Comparison of ENCODE assay signal across 18 cellular contexts in the genomic region with DNA sequence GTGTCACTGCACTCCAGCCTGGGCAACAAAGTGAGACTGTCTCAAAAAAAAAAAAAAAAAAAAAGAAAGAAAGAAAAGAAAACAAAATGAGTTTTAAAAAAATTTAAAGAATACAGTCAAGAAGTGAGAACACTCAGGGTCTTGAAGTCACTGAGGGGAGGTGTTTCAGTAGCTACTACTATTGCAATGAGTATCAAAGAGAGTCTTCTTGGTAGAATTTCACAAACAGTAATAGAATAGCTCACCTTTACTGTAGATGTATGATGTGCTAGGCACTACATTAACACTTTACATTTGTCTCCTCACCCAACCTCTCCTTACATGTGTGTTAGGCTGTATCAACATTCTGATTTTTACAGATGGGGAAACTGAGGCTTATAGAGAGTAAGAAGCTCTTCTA. TPM values are rescaled to one million over a fixed set of nuclear protein-coding genes. Genes with fewer than 3 reads are reported as not detected.
DNase-seq lines count a peak whose midpoint lies in the region; ATAC-seq, FAIRE-seq and TF ChIP-seq lines count a peak whose summit lies in the region.
"Had no signal": no experiment of that assay in that cellular context is flagged by ENCODE, and none has a peak within 500 bp of the region (broad histone marks: within the 10 kb centered on the region; RNA-seq: fewer than 3 reads in every experiment).

No MANE protein-coding gene starts in this region.

- no peaks in the 10 kb centered on the region for H3K27me3 Mint-ChIP-seq in activated CD4-positive, alpha-beta memory T cell treated with anti-CD3 and anti-CD28 coated beads for 36 hours
- no peaks in the 10 kb centered on the region for H3K27me3 Mint-ChIP-seq in activated CD4-positive, alpha-beta memory T cell treated with anti-CD3 and anti-CD28 coated beads, Interleukin-2, amount 10 ng/mL, durations not matched to agents 7 days and 5 days
- H3K27me3 Mint-ChIP-seq in activated T-helper 17 cell treated with anti-CD3 and anti-CD28 coated beads, Interleukin-2, amount 50 U/mL, for 72 hours, result no peaks in the 10 kb centered on the region

- H3K27ac ChIP-seq in esophagus squamous epithelium, result peak overlapping the region; percentile 32 to 84 (median 68)
- peak overlapping the region; percentile 61 to 71 for H3K27ac ChIP-seq in tibial artery
- H3K27ac ChIP-seq: C4-2B had no signal

- no peaks in the 10 kb centered on the region for H3K9me3 Mint-ChIP-seq in activated CD4-positive, alpha-beta memory T cell treated with anti-CD3 and anti-CD28 coated beads for 36 hours
- H3K9me3 Mint-ChIP-seq in activated CD4-positive, alpha-beta memory T cell treated with anti-CD3 and anti-CD28 coated beads, Interleukin-2, amount 10 ng/mL, durations not matched to agents 7 days and 5 days, result no peaks in the 10 kb centered on the region
- H3K9me3 Mint-ChIP-seq in activated T-helper 17 cell treated with anti-CD3 and anti-CD28 coated beads, Interleukin-2, amount 50 U/mL, for 72 hours, result no peaks in the 10 kb centered on the region

- TF ChIP-seq CTCF in esophagus squamous epithelium (IDR thresholded peaks at IDR 0.05), result no peak
- TF ChIP-seq CTCF in tibial artery (IDR thresholded peaks at IDR 0.05), result no peak

- H3K27me3 ChIP-seq in esophagus squamous epithelium (no peaks in the 10 kb centered on the region), tibial artery (no peaks in the 10 kb centered on the region)

- H3K4me3 ChIP-seq in esophagus squamous epithelium (no peak overlapping the region), tibial artery (no peak overlapping the region)

- peak; percentile 40 for ATAC-seq in activated T-helper 17 cell treated with anti-CD3 and anti-CD28 coated beads, Interleukin-2, amount 50 U/mL, for 72 hours (replicated peaks)
- no peak for ATAC-seq in HG02981 (IDR thresholded peaks at IDR 0.05; ENCODE audit: unreplicated experiment)
- ATAC-seq: HCT116 had no signal

- DNase-seq in activated CD4-positive, alpha-beta memory T cell treated with anti-CD3 and anti-CD28 coated beads for 36 hours, result no peak
- DNase-seq in activated CD4-positive, alpha-beta memory T cell treated with anti-CD3 and anti-CD28 coated beads, Interleukin-2, amount 10 ng/mL, durations not matched to agents 7 days and 5 days, result no peak
- DNase-seq in esophagus squamous epithelium (lab: John Stamatoyannopoulos, UW) (no peak), tibial artery (no peak), HCEC 1CT (no peak), GM12891 (ENCODE audit: insufficient read length, low spot score) (no peak)
- DNase-seq: 8988T, COR-L47, KBM-7, NCI-H1048, NCI-H2107, NCI-H526 treated with DMSO at 0.1 percent for 48 hours had no signal

- CTCF ChIA-PET in activated CD4-positive, alpha-beta memory T cell treated with anti-CD3 and anti-CD28 coated beads for 36 hours (lab: Charles Lee), result interaction anchor here (2.4 kb wide), 1 partner anchor 17 kb away, joined by 7 read pairs; no protein-coding TSS in a partner anchor
- CTCF ChIA-PET in activated CD4-positive, alpha-beta memory T cell treated with anti-CD3 and anti-CD28 coated beads, Interleukin-2, amount 10 ng/mL, durations not matched to agents 7 days and 5 days (lab: Charles Lee), result interaction anchor here (0.6 to 1.3 kb wide), 5 partner anchors 20 to 502 kb away, joined by 3 to 4 read pairs (median 3); no protein-coding TSS in a partner anchor

- FAIRE-seq in GM12891 (lab: Jason Lieb, UNC), result no peak
- FAIRE-seq: GM18507 had no signal

- peaks cover 19% of the 10 kb centered on the region for H3K4me1 Mint-ChIP-seq in activated CD4-positive, alpha-beta memory T cell treated with anti-CD3 and anti-CD28 coated beads for 36 hours (ENCODE audit: low read depth)
- H3K4me1 Mint-ChIP-seq in activated CD4-positive, alpha-beta memory T cell treated with anti-CD3 and anti-CD28 coated beads, Interleukin-2, amount 10 ng/mL, durations not matched to agents 7 days and 5 days, result peaks cover 18% of the 10 kb centered on the region
- peaks cover 11% of the 10 kb centered on the region for H3K4me1 Mint-ChIP-seq in activated T-helper 17 cell treated with anti-CD3 and anti-CD28 coated beads, Interleukin-2, amount 50 U/mL, for 72 hours

- intact Hi-C loops in activated CD4-positive, alpha-beta memory T cell treated with anti-CD3 and anti-CD28 coated beads for 36 hours (cut with micrococcal nuclease), result no loop called here
- intact Hi-C loops in esophagus squamous epithelium (cut with DNase I), result no loop called here
- intact Hi-C loops in tibial artery (cut with DNase I; ENCODE audit: low total_unique reads), result no loop called here

- peak overlapping the region; percentile 30 for H3K27ac Mint-ChIP-seq in activated CD4-positive, alpha-beta memory T cell treated with anti-CD3 and anti-CD28 coated beads for 36 hours
- no peak overlapping the region for H3K27ac Mint-ChIP-seq in activated CD4-positive, alpha-beta memory T cell treated with anti-CD3 and anti-CD28 coated beads, Interleukin-2, amount 10 ng/mL, durations not matched to agents 7 days and 5 days
- H3K27ac Mint-ChIP-seq in activated T-helper 17 cell treated with anti-CD3 and anti-CD28 coated beads, Interleukin-2, amount 50 U/mL, for 72 hours, result no peak overlapping the region

- no peak overlapping the region for H3K4me3 Mint-ChIP-seq in activated CD4-positive, alpha-beta memory T cell treated with anti-CD3 and anti-CD28 coated beads for 36 hours
- no peak overlapping the region for H3K4me3 Mint-ChIP-seq in activated CD4-positive, alpha-beta memory T cell treated with anti-CD3 and anti-CD28 coated beads, Interleukin-2, amount 10 ng/mL, durations not matched to agents 7 days and 5 days
- no peak overlapping the region for H3K4me3 Mint-ChIP-seq in activated T-helper 17 cell treated with anti-CD3 and anti-CD28 coated beads, Interleukin-2, amount 50 U/mL, for 72 hours

- no peaks in the 10 kb centered on the region for H3K9me3 ChIP-seq in esophagus squamous epithelium
- H3K9me3 ChIP-seq in tibial artery, result no peaks in the 10 kb centered on the region

- H3K36me3 Mint-ChIP-seq in activated CD4-positive, alpha-beta memory T cell treated with anti-CD3 and anti-CD28 coated beads for 36 hours, result no peaks in the 10 kb centered on the region
- no peaks in the 10 kb centered on the region for H3K36me3 Mint-ChIP-seq in activated CD4-positive, alpha-beta memory T cell treated with anti-CD3 and anti-CD28 coated beads, Interleukin-2, amount 10 ng/mL, durations not matched to agents 7 days and 5 days (ENCODE audit: low read depth)
- no peaks in the 10 kb centered on the region for H3K36me3 Mint-ChIP-seq in activated T-helper 17 cell treated with anti-CD3 and anti-CD28 coated beads, Interleukin-2, amount 50 U/mL, for 72 hours (ENCODE audit: low read depth)

- TF ChIP-seq POLR2A in esophagus squamous epithelium (IDR thresholded peaks at IDR 0.05) (no peak), GM12891 (IDR thresholded peaks at IDR 0.05; ENCODE audit: low read depth, low read length) (no peak)

- no peaks in the 10 kb centered on the region for H3K36me3 ChIP-seq in esophagus squamous epithelium
- no peaks in the 10 kb centered on the region for H3K36me3 ChIP-seq in tibial artery

- H3K4me1 ChIP-seq in esophagus squamous epithelium (peaks cover 0 to 55% (median 28%) of the 10 kb centered on the region in 3 donors), tibial artery (peaks cover 0 to 50% (median 31%) of the 10 kb centered on the region in 4 donors)

- POLR2A ChIA-PET in activated CD4-positive, alpha-beta memory T cell treated with anti-CD3 and anti-CD28 coated beads for 36 hours (lab: Charles Lee), result no interaction called here
- POLR2A ChIA-PET in activated CD4-positive, alpha-beta memory T cell treated with anti-CD3 and anti-CD28 coated beads, Interleukin-2, amount 10 ng/mL, durations not matched to agents 7 days and 5 days (lab: Charles Lee), result interaction anchor here (1.0 kb wide), 1 partner anchor 45 kb away, joined by 3 read pairs; no protein-coding TSS in a partner anchor

TF ChIP-seq in GM12891, 5 proteins besides CTCF, POLR2A, EP300 and RAD21:
- TF ChIP-seq POU2F2 (IDR thresholded peaks at IDR 0.05; ENCODE audit: low read depth, low read length) (no peak), TAF1 (IDR thresholded peaks at IDR 0.05; ENCODE audit: low read depth, low read length) (no peak)

RNA-seq across cellular contexts. Expression of gene EOMES, which starts 43.9 kb away (rescaled TPM):
- 1 to 10 TPM; 1.4 to 1.5 TPM for total RNA-seq in activated CD4-positive, alpha-beta memory T cell treated with anti-CD3 and anti-CD28 coated beads for 36 hours
- 1 to 10 TPM; 4.6 to 5.6 TPM for total RNA-seq in activated CD4-positive, alpha-beta memory T cell treated with anti-CD3 and anti-CD28 coated beads, Interleukin-2, amount 10 ng/mL, durations not matched to agents 7 days and 5 days
- total RNA-seq in activated T-helper 17 cell treated with anti-CD3 and anti-CD28 coated beads, Interleukin-2, amount 50 U/mL, for 72 hours, result under 1 TPM; 0.11 to 0.32 TPM
- under 1 TPM in 3 of 4 donors, not detected in 1; 0.18 to 0.23 (median 0.19) TPM for total RNA-seq in esophagus squamous epithelium
- not detected for polyA plus RNA-seq in GM12891 (2012; ENCODE audit: low read depth, missing spikeins)
- total RNA-seq: OCI-LY7 had no signal
